Comparison of ENCODE assay signal across 9 cellular contexts in genomic region chr20:62822788-62823651, GRCh38.
DNase-seq lines count a peak whose midpoint lies in the region; ATAC-seq and TF ChIP-seq lines count a peak whose summit lies in the region.
"Had no signal": no experiment of that assay in that cellular context is flagged by ENCODE, and none has a peak within 500 bp of the region (broad histone marks: within the 10 kb centered on the region; RNA-seq: fewer than 3 reads in every experiment).

No MANE protein-coding gene starts in this region.

- TF ChIP-seq CTCF in WI38 (IDR thresholded peaks at IDR 0.05; ENCODE audit: low read depth, low read length): 0 out of 2 replicates have a peak, but pooled peaks have one; percentile 14

- no peak overlapping the region for H3K4me3 ChIP-seq in WI38 (ENCODE audit: low read depth, low read length)

- ATAC-seq in GM21390 (IDR thresholded peaks at IDR 0.05; ENCODE audit: unreplicated experiment) (peak; percentile 62), GM18909 (IDR thresholded peaks at IDR 0.05; ENCODE audit: poor library complexity, unreplicated experiment) (no peak), HG02678 (IDR thresholded peaks at IDR 0.05; ENCODE audit: unreplicated experiment) (no peak)

- DNase-seq in D341Med (ENCODE audit: low spot score) (peak; percentile 88), NCI-H2107 (lab: John Stamatoyannopoulos, UW) (peak; percentile 74), iPS-NIHi7 (ENCODE audit: extremely low spot score) (peak; percentile 70), inferior parietal cortex (ENCODE audit: extremely low spot score) (no peak)
- DNase-seq: naive B cell had no signal
